18 cellular contexts compared by ENCODE assay signal in the genomic region with DNA sequence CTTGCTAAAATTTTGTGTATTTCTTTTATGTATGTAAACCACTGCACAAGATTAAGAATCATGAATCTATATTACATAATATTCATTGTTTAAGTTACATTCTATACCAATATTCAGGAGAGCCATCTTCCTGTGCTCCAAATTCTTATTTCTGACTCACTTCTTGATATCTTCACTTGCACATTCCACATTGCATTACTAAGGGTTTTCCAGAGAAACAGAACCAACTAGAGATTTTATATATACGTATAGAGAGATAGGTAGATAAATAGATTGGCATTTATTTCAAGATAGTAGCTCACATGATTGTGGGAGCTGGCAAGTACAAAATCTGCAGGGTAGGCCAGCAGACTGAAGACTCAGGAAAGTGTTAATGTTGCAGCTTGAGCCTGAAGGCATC.
DNase-seq lines count a peak whose midpoint lies in the region; ATAC-seq, FAIRE-seq and TF ChIP-seq lines count a peak whose summit lies in the region.
"Had no signal": no experiment of that assay in that cellular context is flagged by ENCODE, and none has a peak within 500 bp of the region (broad histone marks: within the 10 kb centered on the region; RNA-seq: fewer than 3 reads in every experiment).

No MANE protein-coding gene starts in this region.

- no peaks in the 10 kb centered on the region for H3K9me3 ChIP-seq in GM23248 (ENCODE audit: low read depth)

- H3K27ac Mint-ChIP-seq in activated CD8-positive, alpha-beta memory T cell treated with anti-CD3 and anti-CD28 coated beads, Interleukin-2, amount 10 ng/mL, durations not matched to agents 7 days and 5 days: no peak overlapping the region
- H3K27ac Mint-ChIP-seq: CD4-positive, CD25-positive, alpha-beta regulatory T cell; HFFc6; IgD-negative memory B cell had no signal

- H3K9me3 Mint-ChIP-seq in activated CD8-positive, alpha-beta memory T cell treated with anti-CD3 and anti-CD28 coated beads, Interleukin-2, amount 10 ng/mL, durations not matched to agents 7 days and 5 days (ENCODE audit: low read depth): no peaks in the 10 kb centered on the region
- H3K9me3 Mint-ChIP-seq: HFFc6 had no signal

- H3K9me2 ChIP-seq in GM23248 (ENCODE audit: insufficient read depth): no peaks in the 10 kb centered on the region

- no peak overlapping the region for H2AFZ ChIP-seq in GM23248

- no peaks in the 10 kb centered on the region for H3K36me3 ChIP-seq in GM23248 (ENCODE audit: low read depth)
- H3K36me3 ChIP-seq: BLaER1 treated with 17β-estradiol and CSF1 and Interleukin-3, amounts not matched to agents 10 nM and 100 nM had no signal

- H4K20me1 ChIP-seq in GM23248 (ENCODE audit: insufficient read depth): no peaks in the 10 kb centered on the region
- H4K20me1 ChIP-seq: BLaER1 treated with 17β-estradiol and CSF1 and Interleukin-3, amounts not matched to agents 10 nM and 100 nM had no signal

- peaks cover 38% of the 10 kb centered on the region for H3K27me3 Mint-ChIP-seq in activated CD8-positive, alpha-beta memory T cell treated with anti-CD3 and anti-CD28 coated beads, Interleukin-2, amount 10 ng/mL, durations not matched to agents 7 days and 5 days

- WGBS in GM23248 (ENCODE audit: low coverage in 1 of 2, low lambda C conversion rate in 2 of 2, missing lambda C conversion rate in 2 of 2), 2 experiments: 54 to 60% methylated on average over 1 of the region's 1 CpG

- peaks cover 8% of the 10 kb centered on the region for H3F3A ChIP-seq in GM23248 (ENCODE audit: insufficient read depth)

- CTCF ChIA-PET in activated CD8-positive, alpha-beta memory T cell treated with anti-CD3 and anti-CD28 coated beads, Interleukin-2, amount 10 ng/mL, durations not matched to agents 7 days and 5 days (lab: Charles Lee): no interaction called here

- H3K9ac ChIP-seq in GM23248: no peak overlapping the region
- H3K9ac ChIP-seq: BLaER1 treated with 17β-estradiol and CSF1 and Interleukin-3, amounts not matched to agents 10 nM and 100 nM had no signal

- ATAC-seq in GM21717 (IDR thresholded peaks at IDR 0.05; ENCODE audit: unreplicated experiment) (no peak), HG02588 (IDR thresholded peaks at IDR 0.05; ENCODE audit: unreplicated experiment) (no peak)
- no peak for ATAC-seq in activated CD8-positive, alpha-beta memory T cell treated with anti-CD3 and anti-CD28 coated beads, Interleukin-2, amount 10 ng/mL, durations not matched to agents 7 days and 5 days

- no peaks in the 10 kb centered on the region for H3K4me1 ChIP-seq in GM23248 (ENCODE audit: insufficient read depth)
- H3K4me1 ChIP-seq: BLaER1 treated with 17β-estradiol and CSF1 and Interleukin-3, amounts not matched to agents 10 nM and 100 nM had no signal

- no peak overlapping the region for H3K4me3 Mint-ChIP-seq in activated CD8-positive, alpha-beta memory T cell treated with anti-CD3 and anti-CD28 coated beads, Interleukin-2, amount 10 ng/mL, durations not matched to agents 7 days and 5 days
- H3K4me3 Mint-ChIP-seq: CD4-positive, CD25-positive, alpha-beta regulatory T cell; HFFc6; IgD-negative memory B cell had no signal

- H3K79me2 ChIP-seq in GM23248 (ENCODE audit: insufficient read depth): no peaks in the 10 kb centered on the region

- no peaks in the 10 kb centered on the region for H3K27me3 ChIP-seq in GM23248 (replicated peaks; ENCODE audit: insufficient read depth)
- H3K27me3 ChIP-seq: BLaER1 treated with 17β-estradiol and CSF1 and Interleukin-3, amounts not matched to agents 10 nM and 100 nM had no signal

- no peak overlapping the region for H3K27ac ChIP-seq in GM23248
- no peak overlapping the region for H3K27ac ChIP-seq in caudate nucleus (ENCODE audit: low read depth, low read length)
- H3K27ac ChIP-seq: BLaER1 treated with 17β-estradiol and CSF1 and Interleukin-3, amounts not matched to agents 10 nM and 100 nM; HL-60 had no signal

- DNase-seq in GM23248 (peak; percentile 5), RCC 7860 (ENCODE audit: low spot score) (peak; percentile 36), epithelial cell of esophagus (ENCODE audit: low read depth) (peak; percentile 31), caudate nucleus (lab: John Stamatoyannopoulos, UW) (no peak)
- no peak for DNase-seq in activated CD8-positive, alpha-beta memory T cell treated with anti-CD3 and anti-CD28 coated beads, Interleukin-2, amount 10 ng/mL, durations not matched to agents 7 days and 5 days
- DNase-seq: ACHN; CD4-positive, CD25-positive, alpha-beta regulatory T cell; DMS53; HCEC 1CT; HFFc6; KG1 had no signal

- H3K36me3 Mint-ChIP-seq in activated CD8-positive, alpha-beta memory T cell treated with anti-CD3 and anti-CD28 coated beads, Interleukin-2, amount 10 ng/mL, durations not matched to agents 7 days and 5 days: no peaks in the 10 kb centered on the region
- H3K36me3 Mint-ChIP-seq: CD4-positive, CD25-positive, alpha-beta regulatory T cell had no signal

- no peak overlapping the region for H3K4me2 ChIP-seq in GM23248 (ENCODE audit: unreplicated experiment)
- H3K4me2 ChIP-seq: BLaER1 treated with 17β-estradiol and CSF1 and Interleukin-3, amounts not matched to agents 10 nM and 100 nM had no signal

- H3K4me3 ChIP-seq in GM23248: no peak overlapping the region
- H3K4me3 ChIP-seq in epithelial cell of esophagus (ENCODE audit: low read length): no peak overlapping the region
- H3K4me3 ChIP-seq: BLaER1 treated with 17β-estradiol and CSF1 and Interleukin-3, amounts not matched to agents 10 nM and 100 nM had no signal

- TF ChIP-seq CTCF in epithelial cell of esophagus (IDR thresholded peaks at IDR 0.05; ENCODE audit: insufficient read depth, low read depth, low read length, missing control alignments): no peak

- H3K4me1 Mint-ChIP-seq in activated CD8-positive, alpha-beta memory T cell treated with anti-CD3 and anti-CD28 coated beads, Interleukin-2, amount 10 ng/mL, durations not matched to agents 7 days and 5 days: peaks cover 9% of the 10 kb centered on the region

- in situ Hi-C loops in GM23248 (cut with MboI): no loop called here

- FAIRE-seq in RCC 7860 (lab: Jason Lieb, UNC): no peak
- FAIRE-seq: G401.6, GM12891 had no signal

Comparison
In these comparisons a context has a peak if more than half of its experiments do, and no peak if none do; other contexts are left out.
1. DNase-seq: peak in GM23248 (single experiment), RCC 7860 (single experiment) and epithelial cell of esophagus (single experiment); none in caudate nucleus (0 of 61) and activated CD8-positive, alpha-beta memory T cell treated with anti-CD3 and anti-CD28 coated beads, Interleukin-2, amount 10 ng/mL, durations not matched to agents 7 days and 5 days (single experiment).